Comparison of ENCODE assay signal across 15 cellular contexts in genomic region chr7:102916426-102916825, GRCh38. TPM values are rescaled to one million over a fixed set of nuclear protein-coding genes. Genes with fewer than 3 reads are reported as not detected.
A peak's percentile ranks its signal among the peaks of the same experiment; 100 is the strongest.
DNase-seq lines count a peak whose midpoint lies in the region; ATAC-seq, FAIRE-seq and TF ChIP-seq lines count a peak whose summit lies in the region.
"Had no signal": no experiment of that assay in that cellular context is flagged by ENCODE, and none has a peak within 500 bp of the region (broad histone marks: within the 10 kb centered on the region; RNA-seq: fewer than 3 reads in every experiment).

No MANE protein-coding gene starts in this region.

- peaks cover 15% of the 10 kb centered on the region for H3K79me2 ChIP-seq in hepatocyte

- no peak for ATAC-seq in A549
- no peak for ATAC-seq in GM21515 (IDR thresholded peaks at IDR 0.05; ENCODE audit: unreplicated experiment)
- ATAC-seq: GM12878 had no signal

- H3K4me3 ChIP-seq in A549 (no peak overlapping the region), astrocyte of the spinal cord (ENCODE audit: low read depth, low read length) (no peak overlapping the region), hepatocyte (no peak overlapping the region)
- H3K4me3 ChIP-seq: GM12878, heart right ventricle, left ventricle myocardium inferior had no signal

- H3K9me2 ChIP-seq in hepatocyte (replicated peaks; ENCODE audit: insufficient read depth) = no peaks in the 10 kb centered on the region

- H4K20me1 ChIP-seq in hepatocyte (ENCODE audit: insufficient read depth, poor library complexity, severe bottlenecking) = no peaks in the 10 kb centered on the region

- H2AFZ ChIP-seq in hepatocyte = no peak overlapping the region

- POLR2A ChIA-PET in A549 (lab: Yijun Ruan, JAX) = no interaction called here

- TF ChIP-seq CTCF in A549 (IDR thresholded peaks at IDR 0.05) = no peak
- no peak for TF ChIP-seq CTCF in astrocyte of the spinal cord (IDR thresholded peaks at IDR 0.05; ENCODE audit: low read depth, low read length)
- no peak for TF ChIP-seq CTCF in hepatocyte (IDR thresholded peaks at IDR 0.05; ENCODE audit: poor library complexity)

- FAIRE-seq in A549 (lab: Jason Lieb, UNC) (no peak), HTR-8/SVneo (lab: Jason Lieb, UNC) (no peak)
- FAIRE-seq: GM12878, GM19239, H1 had no signal

- no peak for TF ChIP-seq RAD21 in A549 (conservative IDR thresholded peaks at IDR 0.05 in 1 of 2, IDR thresholded peaks at IDR 0.05 in 1 of 2)

- no peaks in the 10 kb centered on the region for H3K36me3 ChIP-seq in hepatocyte (replicated peaks; ENCODE audit: insufficient read depth, low read depth)
- H3K36me3 ChIP-seq: heart right ventricle, left ventricle myocardium inferior had no signal

- H3K4me2 ChIP-seq in A549 (peak overlapping the region; percentile 11; the same call in 1 of the 3 replicates), hepatocyte (peak overlapping the region; percentile 67)

- H3K27ac ChIP-seq in A549 (no peak overlapping the region; a peak in 1 of 6 replicates), hepatocyte (no peak overlapping the region)
- H3K27ac ChIP-seq: heart right ventricle, left ventricle myocardium inferior had no signal

- in situ Hi-C loops in astrocyte of the spinal cord (cut with HindIII; ENCODE audit: low sequenced_read_pairs) = no loop called here

- no peaks in the 10 kb centered on the region for H3K9me3 ChIP-seq in A549
- H3K9me3 ChIP-seq in hepatocyte (ENCODE audit: low read depth) = no peaks in the 10 kb centered on the region
- H3K9me3 ChIP-seq: heart right ventricle, left ventricle myocardium inferior had no signal

- H3K27me3 ChIP-seq in hepatocyte = no peaks in the 10 kb centered on the region
- H3K27me3 ChIP-seq: heart right ventricle had no signal

- TF ChIP-seq EP300 in A549 (IDR thresholded peaks at IDR 0.05) = no peak

- WGBS in A549 (ENCODE audit: missing lambda C conversion rate) = 50% methylated on average over 3 of the region's 3 CpGs
- WGBS in hepatocyte (ENCODE audit: low lambda C conversion rate, missing lambda C conversion rate) = 79% methylated on average over 3 of the region's 3 CpGs

- no peak for TF ChIP-seq POLR2A in A549 (IDR thresholded peaks at IDR 0.05; ENCODE audit: low read length)

- DNase-seq in A549 (ENCODE audit: low read depth in 1 of 2, low spot score in 1 of 2) (no peak), HT1080 (ENCODE audit: low read depth) (peak; percentile 81), astrocyte of the spinal cord (ENCODE audit: low read depth, low spot score) (peak; percentile 82), hepatocyte (ENCODE audit: low spot score) (no peak), HTR-8/SVneo (ENCODE audit: insufficient read length, low spot score) (no peak), cortex of kidney (lab: John Stamatoyannopoulos, UW) (no peak), NCI-H1417 (lab: John Stamatoyannopoulos, UW) (no peak)
- DNase-seq: activated naive CD4-positive, alpha-beta T cell treated with anti-CD3 and anti-CD28 coated beads, Interleukin-2, amount 50 U/mL, for 16 hours; heart right ventricle; left ventricle myocardium inferior; trophoblast cell had no signal

- CTCF ChIA-PET in A549 (lab: Yijun Ruan, JAX) = interaction anchor here (1.3 kb wide), 1 partner anchor 146 kb away, joined by 5 read pairs; no protein-coding TSS in a partner anchor

- H3K4me1 ChIP-seq in A549 = peaks cover 10% of the 10 kb centered on the region; the same call in 2 of the 3 replicates
- no peaks in the 10 kb centered on the region for H3K4me1 ChIP-seq in hepatocyte (ENCODE audit: insufficient read depth)

TF ChIP-seq in A549, 52 proteins besides CTCF, POLR2A, EP300 and RAD21:
- 0 out of 4 replicates have a peak, but pooled peaks of 1 of the 2 experiments have one; percentile 15 for TF ChIP-seq CEBPB (IDR thresholded peaks at IDR 0.05)
- TF ChIP-seq MAX (IDR thresholded peaks at IDR 0.05) = 0 out of 2 replicates have a peak, but pooled peaks have one; percentile 32
- no peak for TF ChIP-seq FOSL2 (IDR thresholded peaks at IDR 0.05)
- TF ChIP-seq FOSL2 (CRISPR knock-in tag; IDR thresholded peaks at IDR 0.05) = peak; percentile 27; the same call in 1 of the 2 replicates
- no peak for TF ChIP-seq NFE2L2 (conservative IDR thresholded peaks at IDR 0.05; ENCODE audit: low read length)
- no peak for TF ChIP-seq REST (IDR thresholded peaks at IDR 0.05)
- TF ChIP-seq MAZ (IDR thresholded peaks at IDR 0.05; ENCODE audit: borderline replicate concordance, low read depth, low read length) = no peak
- no peak for TF ChIP-seq CHD4 (IDR thresholded peaks at IDR 0.05; ENCODE audit: borderline replicate concordance)
- peak; percentile 35; the same call in 1 of the 2 replicates for TF ChIP-seq JUNB (IDR thresholded peaks at IDR 0.05)
- TF ChIP-seq MAFK (IDR thresholded peaks at IDR 0.05; ENCODE audit: partially characterized antibody) = no peak
- TF ChIP-seq GATA3 (IDR thresholded peaks at IDR 0.05; ENCODE audit: borderline replicate concordance) = no peak
- TF ChIP-seq HOXB13 (CRISPR knock-in tag; IDR thresholded peaks at IDR 0.05; ENCODE audit: low read depth) = no peak
- no peak for TF ChIP-seq FOSB (CRISPR knock-in tag; IDR thresholded peaks at IDR 0.05)
- no peak for TF ChIP-seq NPAS2 (CRISPR knock-in tag; IDR thresholded peaks at IDR 0.05; ENCODE audit: borderline replicate concordance)
- TF ChIP-seq ZFP36 (IDR thresholded peaks at IDR 0.05; ENCODE audit: borderline replicate concordance, partially characterized antibody) = no peak

RNA-seq across cellular contexts. Expression of gene LRRC17, which starts 3.6 kb away (rescaled TPM):
- 0.15 and 0.36 TPM in 2 replicates for polyA plus RNA-seq in A549 (2011; rRNA removed)
- 0.05 and 0.13 TPM in 2 replicates for polyA plus RNA-seq in A549 (2012; cell fraction: cytosol; rRNA removed)
- 0.10 and 0.15 TPM in 2 replicates for polyA plus RNA-seq in A549 (2012; cell fraction: nucleus; rRNA removed)
- 0.05 to 0.17 TPM in 2 of 3 replicates, not detected in the other for polyA plus RNA-seq in A549 (2017; fragmentation: RNase III; extraction: RNeasy Plus Mini Kit Qiagen cat#74134 plus additional on column Dnase treatment)
- polyA minus RNA-seq in A549 (2011; rRNA and poly(A)+ RNA removed) = 0.37 TPM in 1 of 2 replicates, not detected in the other
- 17.0 and 20.8 TPM in 2 replicates for total RNA-seq in HT1080 (2014; rRNA removed; shearing (Covaris generic))
- polyA plus RNA-seq in HT1080 (2015; cell fraction: cytosol; rRNA removed) = 11.3 and 14.3 TPM in 2 replicates
- polyA plus RNA-seq in HT1080 (2015; cell fraction: nucleus; rRNA removed) = 34.6 and 38.5 TPM in 2 replicates
- 40.8 and 50.8 TPM in 2 replicates for total RNA-seq in hepatocyte
- polyA plus RNA-seq in hepatocyte = 16.0 and 20.4 TPM in 2 replicates

Comparison
In these comparisons a context has a peak if more than half of its experiments do, and no peak if none do; other contexts are left out.
1. DNase-seq: peak in HT1080 (single experiment) and astrocyte of the spinal cord (single experiment); none in A549 (0 of 2), hepatocyte (single experiment), HTR-8/SVneo (single experiment), cortex of kidney (single experiment) and NCI-H1417 (0 of 3).